In genomic region chr3:161345023-161345422, GRCh38 we compare ENCODE assay signal across 10 cellular contexts. TPM values are rescaled to one million over a fixed set of nuclear protein-coding genes. Genes with fewer than 3 reads are reported as not detected.
"Had no signal": no experiment of that assay in that cellular context is flagged by ENCODE, and none has a peak within 500 bp of the region (broad histone marks: within the 10 kb centered on the region; RNA-seq: fewer than 3 reads in every experiment).

No MANE protein-coding gene starts in this region.

- FAIRE-seq: HTR-8/SVneo, K562 had no signal

- H3K27ac Mint-ChIP-seq: HFFc6 had no signal

- H3K4me3 ChIP-seq: GM23248, HAP-1, K562 had no signal

- H3K27ac ChIP-seq: GM23248, KMS-11 had no signal

- H3K9me3 ChIP-seq: HAP-1 had no signal

- H3K9me3 Mint-ChIP-seq: HFFc6 had no signal

- DNase-seq: GM23248, GOT3, H7, HFFc6, IMR-90 had no signal

- H3K36me3 ChIP-seq: HAP-1 had no signal

- H3K9ac ChIP-seq: GM23248, KMS-11 had no signal

- H3K4me1 ChIP-seq: HAP-1 had no signal

- H3K4me3 Mint-ChIP-seq: HFFc6 had no signal

RNA-seq across cellular contexts. Expression of gene SPTSSB, which starts 26.3 kb away (rescaled TPM):
- total RNA-seq: GM23248, H4, HFFc6, IMR-90 had no signal
